ENCODE assay signal across 17 cellular contexts in the genomic region with DNA sequence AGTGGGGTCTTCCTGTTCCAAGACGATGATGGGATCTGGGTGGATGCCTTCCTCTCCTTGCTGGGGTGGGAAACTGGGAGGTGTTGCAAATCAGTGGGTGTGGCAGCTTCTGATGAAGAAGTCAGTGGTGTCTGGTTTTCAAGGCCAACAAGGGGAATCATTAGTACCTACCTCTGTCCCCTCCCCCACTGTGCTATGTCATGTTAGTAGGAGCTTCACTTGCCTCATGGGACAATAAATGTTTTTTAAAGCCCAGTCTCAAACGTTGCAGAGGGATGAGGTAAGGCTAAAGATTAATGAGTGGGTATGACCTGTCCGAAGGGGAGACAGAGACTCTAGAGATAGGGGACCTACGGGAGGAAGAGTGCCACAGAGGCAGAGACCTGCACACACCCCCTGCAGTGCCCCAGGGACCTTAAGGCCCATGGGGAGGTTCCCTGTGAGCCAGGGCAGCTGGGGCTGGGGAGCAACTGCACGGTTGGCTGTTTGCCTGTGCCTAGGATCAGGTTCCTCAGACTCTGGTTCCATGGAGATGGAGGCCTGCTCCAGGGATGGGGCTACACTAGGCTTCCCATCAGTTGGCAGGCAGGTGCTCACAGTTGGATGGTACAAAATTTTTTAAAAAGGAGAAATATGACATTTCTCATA.
"Had no signal": no experiment of that assay in that cellular context is flagged by ENCODE, and none has a peak within 500 bp of the region (broad histone marks: within the 10 kb centered on the region; RNA-seq: fewer than 3 reads in every experiment).

No MANE protein-coding gene starts in this region.

- H3K36me3 ChIP-seq: adrenal gland, lower lobe of right lung, transverse colon had no signal

- ATAC-seq: activated CD4-positive, alpha-beta T cell treated with anti-CD3 and anti-CD28 coated beads for 36 hours; activated CD8-positive, alpha-beta T cell treated with anti-CD3 and anti-CD28 coated beads, Interleukin-2, amount 10 ng/mL, durations not matched to agents 7 days and 5 days; left cardiac atrium; lower lobe of right lung; naive thymus-derived CD4-positive, alpha-beta T cell; right cardiac atrium had no signal

- H3K4me3 ChIP-seq: adrenal gland, coronary artery, lower lobe of right lung, smooth muscle cell, transverse colon had no signal

- H3K9me3 ChIP-seq: lower lobe of right lung, transverse colon had no signal

- H3K4me2 ChIP-seq: smooth muscle cell had no signal

- H3K27ac ChIP-seq: adrenal gland, coronary artery, lower lobe of right lung, VCaP had no signal

- DNase-seq: activated CD4-positive, alpha-beta T cell treated with anti-CD3 and anti-CD28 coated beads for 36 hours; activated CD8-positive, alpha-beta memory T cell treated with anti-CD3 and anti-CD28 coated beads, Interleukin-2, amount 50 U/mL, for 48 hours; activated CD8-positive, alpha-beta T cell treated with anti-CD3 and anti-CD28 coated beads, Interleukin-2, amount 10 ng/mL, durations not matched to agents 7 days and 5 days; activated naive CD4-positive, alpha-beta T cell treated with anti-CD3 and anti-CD28 coated beads, Interleukin-2, amount 50 U/mL, for 16 hours; adrenal gland; effector memory CD4-positive, alpha-beta T cell; glutamatergic neuron; immature natural killer cell; left cardiac atrium; lower lobe of right lung; naive thymus-derived CD4-positive, alpha-beta T cell; right cardiac atrium; T1000; transverse colon had no signal

- H3K27me3 ChIP-seq: adrenal gland, transverse colon had no signal
